ENCODE assay signal across 8 cellular contexts in the genomic region with DNA sequence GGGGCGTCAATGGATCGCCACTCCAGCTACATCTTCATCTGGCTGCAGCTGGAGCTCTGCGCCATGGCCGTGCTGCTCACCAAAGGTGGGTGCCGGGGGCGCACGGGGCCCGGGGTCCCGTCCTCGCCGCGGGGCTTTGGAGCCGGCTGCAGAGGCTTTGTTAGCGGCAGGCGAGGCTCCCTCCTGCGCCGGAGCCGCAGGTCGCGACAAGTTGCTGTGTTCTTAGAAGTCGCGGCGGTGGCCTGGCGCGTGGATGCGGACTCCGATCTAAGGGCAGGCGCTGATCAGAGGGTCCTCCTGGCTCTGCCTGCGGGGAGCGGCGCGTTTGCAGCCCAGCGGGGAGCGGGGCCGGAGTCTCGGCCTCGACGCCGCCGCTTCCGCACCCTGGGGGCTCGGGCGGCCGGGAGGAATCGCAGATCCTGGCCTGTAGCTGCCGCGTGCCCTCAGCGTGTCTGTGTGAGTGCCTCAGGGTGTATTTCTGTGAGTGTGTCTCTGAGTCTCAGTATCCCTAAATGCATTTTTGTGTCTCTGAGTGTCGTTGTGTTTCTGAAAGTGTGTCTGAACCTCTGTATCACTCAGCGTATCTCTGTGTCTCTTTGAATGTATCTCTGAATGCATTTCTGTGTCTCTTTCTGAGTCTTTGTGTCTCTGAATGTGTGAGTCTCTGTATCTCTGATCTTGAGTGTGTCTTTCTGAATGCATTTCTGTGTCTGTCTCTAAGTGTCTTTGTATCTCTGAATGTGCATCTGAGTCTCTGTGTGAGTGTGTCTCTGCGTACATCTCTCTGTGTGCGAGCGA. TPM values are rescaled to one million over a fixed set of nuclear protein-coding genes. Genes with fewer than 3 reads are reported as not detected.
DNase-seq lines count a peak whose midpoint lies in the region; ATAC-seq, FAIRE-seq and TF ChIP-seq lines count a peak whose summit lies in the region.

No MANE protein-coding gene starts in this region.

- FAIRE-seq in RCC 7860 (lab: Jason Lieb, UNC), result no peak

- H3K36me3 ChIP-seq in iPS-20b (ENCODE audit: insufficient read depth, low read depth, low read length) (peaks cover 22% of the 10 kb centered on the region), skeletal muscle tissue (ENCODE audit: control insufficient read depth in 3 of 3, insufficient read depth in 3 of 3, low read length in 3 of 3) (peaks cover 0 to 5% (median 4%) of the 10 kb centered on the region in 3 donors)

- H3K4me3 ChIP-seq in astrocyte of the spinal cord (ENCODE audit: low read depth, low read length), result peak overlapping the region; percentile 67
- H3K4me3 ChIP-seq in iPS-20b (ENCODE audit: low read length), result peak overlapping the region; percentile 79
- peak overlapping the region; percentile 75 to 81 (median 78) for H3K4me3 ChIP-seq in skeletal muscle tissue (ENCODE audit: low read length in 3 of 3)

- in situ Hi-C loops in astrocyte of the spinal cord (cut with HindIII; ENCODE audit: low sequenced_read_pairs), result no loop called here

- TF ChIP-seq CTCF in astrocyte of the spinal cord (IDR thresholded peaks at IDR 0.05; ENCODE audit: low read depth, low read length), result no peak

- H3K4me1 ChIP-seq in iPS-20b (ENCODE audit: insufficient read depth, low read length), result peaks cover 30% of the 10 kb centered on the region; the same call in 1 of the 2 replicates
- H3K4me1 ChIP-seq in skeletal muscle tissue (ENCODE audit: control insufficient read depth in 3 of 3, insufficient read depth in 3 of 3, low read length in 3 of 3), result peaks cover 13 to 27% (median 22%) of the 10 kb centered on the region in 3 donors

- no peak overlapping the region for H3K27ac ChIP-seq in iPS-20b (ENCODE audit: low read length)
- H3K27ac ChIP-seq in skeletal muscle tissue (ENCODE audit: low read depth, low read length), result no peak overlapping the region

- peak overlapping the region; percentile 66 for H3K9ac ChIP-seq in iPS-20b (ENCODE audit: low read depth, low read length)
- peak overlapping the region; percentile 60 to 84 (median 63) for H3K9ac ChIP-seq in skeletal muscle tissue (ENCODE audit: low read depth in 1 of 3, low read length in 3 of 3)

- peak; percentile 8 to 10 for DNase-seq in activated CD4-positive, alpha-beta T cell treated with anti-CD3 and anti-CD28 coated beads for 4 hours
- no peak for DNase-seq in activated CD4-positive, alpha-beta T cell treated with anti-CD3 and anti-CD28 coated beads for 1 hour
- peak; percentile 18 for DNase-seq in RCC 7860 (ENCODE audit: low spot score)
- peak; percentile 44 for DNase-seq in astrocyte of the spinal cord (ENCODE audit: low read depth, low spot score)
- DNase-seq in NCI-H446 treated with DMSO at 0.1 percent for 48 hours (lab: John Stamatoyannopoulos, UW), result no peak

- no peaks in the 10 kb centered on the region for H3K9me3 ChIP-seq in iPS-20b (ENCODE audit: insufficient read depth, low read depth, low read length)
- no peaks in the 10 kb centered on the region for H3K9me3 ChIP-seq in skeletal muscle tissue (ENCODE audit: control insufficient read depth in 3 of 3, low read length in 3 of 3)

- H3K27me3 ChIP-seq in iPS-20b (ENCODE audit: insufficient read depth, low read length) (peaks cover 43% of the 10 kb centered on the region; the same call in 1 of the 2 replicates), skeletal muscle tissue (ENCODE audit: control insufficient read depth in 3 of 3, insufficient read depth in 3 of 3, low read length in 3 of 3) (peaks cover 3 to 16% (median 3%) of the 10 kb centered on the region in 3 donors)

- ATAC-seq in HG03378 (IDR thresholded peaks at IDR 0.05; ENCODE audit: unreplicated experiment), result no peak

RNA-seq across cellular contexts. Expression of gene BAMBI, which starts 0.8 kb away (rescaled TPM):
- 4.2 TPM for total RNA-seq in skeletal muscle tissue

Comparison
In these comparisons a context has a peak if more than half of its experiments do, and no peak if none do; other contexts are left out.
1. DNase-seq: peak in activated CD4-positive, alpha-beta T cell treated with anti-CD3 and anti-CD28 coated beads for 4 hours (2 of 2), RCC 7860 (single experiment) and astrocyte of the spinal cord (single experiment); none in activated CD4-positive, alpha-beta T cell treated with anti-CD3 and anti-CD28 coated beads for 1 hour (single experiment) and NCI-H446 treated with DMSO at 0.1 percent for 48 hours (single experiment).
2. Peak in every context shown above with its lines, with median percentiles within 50 percentile points of each other: H3K4me3 ChIP-seq.